ENCODE assay signal across 35 cellular contexts in the genomic region with DNA sequence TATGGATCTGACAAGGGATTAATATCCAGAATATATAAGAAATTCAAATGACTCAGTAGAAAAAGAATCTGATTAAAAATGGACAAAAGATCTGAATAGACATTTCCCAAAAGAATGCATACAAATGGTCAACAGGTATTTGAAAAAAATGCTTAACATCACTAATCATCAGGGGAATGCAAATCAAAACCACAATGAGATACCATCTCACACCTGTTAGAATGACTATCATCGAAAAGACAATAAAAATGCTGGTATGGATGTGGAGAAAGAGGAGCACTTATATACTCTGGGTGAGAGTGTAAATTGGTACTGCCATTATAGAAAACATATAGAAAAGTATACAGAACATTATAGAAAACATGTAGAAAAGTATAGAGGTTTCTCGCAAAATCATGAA. TPM values are rescaled to one million over a fixed set of nuclear protein-coding genes. Genes with fewer than 3 reads are reported as not detected.
"Had no signal": no experiment of that assay in that cellular context is flagged by ENCODE, and none has a peak within 500 bp of the region (broad histone marks: within the 10 kb centered on the region; RNA-seq: fewer than 3 reads in every experiment).

No MANE protein-coding gene starts in this region.

- H3K36me3 ChIP-seq: cardiac muscle cell, gastrocnemius medialis, heart left ventricle, WERI-Rb-1 had no signal

- ATAC-seq: activated CD4-positive, CD25-positive, alpha-beta regulatory T cell treated with anti-CD3 and anti-CD28 coated beads, Interleukin-2, amount 50 U/mL, for 24 hours; activated CD8-positive, alpha-beta T cell treated with anti-CD3 and anti-CD28 coated beads for 36 hours; activated T-cell treated with anti-CD3 and anti-CD28 coated beads, Interleukin-2, amount 50 U/mL, for 4 hours; activated T-helper 17 cell treated with anti-CD3 and anti-CD28 coated beads, Interleukin-2, amount 50 U/mL, for 72 hours; body of pancreas; esophagus mucosa; gastrocnemius medialis; heart left ventricle; T-helper 17 cell had no signal

- DNase-seq: activated B cell treated with CpG ODN at 0.5 μM for 24 hours; activated CD4-positive, alpha-beta T cell treated with anti-CD3 and anti-CD28 coated beads for 48 hours; activated CD4-positive, alpha-beta T cell treated with anti-CD3 and anti-CD28 coated beads, Interleukin-2, amount 50 U/mL, for 1 hour; activated CD4-positive, alpha-beta T cell treated with anti-CD3 and anti-CD28 coated beads, Interleukin-2, amount 50 U/mL, for 48 hours; activated CD8-positive, alpha-beta memory T cell treated with anti-CD3 and anti-CD28 coated beads for 24 hours; activated CD8-positive, alpha-beta T cell treated with anti-CD3 and anti-CD28 coated beads for 36 hours; activated effector memory CD4-positive, alpha-beta T cell treated with Interleukin-2 at 50 U/mL for 16 hours; activated gamma-delta T cell treated with Interleukin-2 at 50 U/mL for 16 hours; activated naive CD4-positive, alpha-beta T cell treated with anti-CD3 and anti-CD28 coated beads, Interleukin-2, amount 50 U/mL, for 16 hours; activated naive CD4-positive, alpha-beta T cell treated with Interleukin-2 at 50 U/mL for 16 hours; activated T-cell treated with anti-CD3 and anti-CD28 coated beads, Interleukin-2, amount 50 U/mL, for 4 hours; amniotic stem cell; anterior cingulate cortex; body of pancreas; dorsolateral prefrontal cortex; effector memory CD4-positive, alpha-beta T cell; endodermal cell; foreskin fibroblast; gastrocnemius medialis; glutamatergic neuron; heart left ventricle; T-helper 1 cell; T-helper 17 cell; T1000; WERI-Rb-1 had no signal

- H3K27ac ChIP-seq: body of pancreas, cardiac muscle cell, coronary artery, dorsolateral prefrontal cortex, gastrocnemius medialis, heart left ventricle, WERI-Rb-1 had no signal

- H3K27ac Mint-ChIP-seq: activated B cell treated with CpG ODN at 0.5 μM for 24 hours; activated CD8-positive, alpha-beta T cell treated with anti-CD3 and anti-CD28 coated beads for 36 hours; activated naive CD8-positive, alpha-beta T cell; activated T-helper 17 cell treated with anti-CD3 and anti-CD28 coated beads, Interleukin-2, amount 50 U/mL, for 72 hours; dendritic cell treated with granulocyte-macrophage colony-stimulating factor and Interleukin-4, amounts not matched to agents 40 ng/mL and 50 ng/mL, for 4 days; endodermal cell; T-helper 17 cell; T-helper 2 cell treated with Interferon-gamma antibody and Interleukin-4, amounts not matched to agents 5 μg/mL and 100 μg/mL, for 36 hours had no signal

- H3K9me3 ChIP-seq: body of pancreas had no signal

- H3K4me3 Mint-ChIP-seq: activated B cell treated with CpG ODN at 0.5 μM for 24 hours; activated CD8-positive, alpha-beta T cell treated with anti-CD3 and anti-CD28 coated beads for 36 hours; activated naive CD8-positive, alpha-beta T cell; activated T-cell treated with anti-CD3 and anti-CD28 coated beads, Interleukin-2, amount 50 U/mL, for 4 hours; activated T-helper 17 cell treated with anti-CD3 and anti-CD28 coated beads, Interleukin-2, amount 50 U/mL, for 72 hours; central memory CD8-positive, alpha-beta T cell; dendritic cell treated with granulocyte-macrophage colony-stimulating factor and Interleukin-4, amounts not matched to agents 40 ng/mL and 50 ng/mL, for 4 days; endodermal cell; T-helper 17 cell; T-helper 2 cell treated with Interferon-gamma antibody and Interleukin-4, amounts not matched to agents 5 μg/mL and 100 μg/mL, for 36 hours had no signal

- H3K9me3 Mint-ChIP-seq: activated T-helper 17 cell treated with anti-CD3 and anti-CD28 coated beads, Interleukin-2, amount 50 U/mL, for 72 hours; central memory CD8-positive, alpha-beta T cell; T-helper 2 cell treated with Interferon-gamma antibody and Interleukin-4, amounts not matched to agents 5 μg/mL and 100 μg/mL, for 36 hours had no signal

- H3K27me3 ChIP-seq: body of pancreas, cardiac muscle cell, gastrocnemius medialis had no signal

- H3K4me1 ChIP-seq: body of pancreas, gastrocnemius medialis, heart left ventricle had no signal

- H3K36me3 Mint-ChIP-seq: activated naive CD8-positive, alpha-beta T cell had no signal

- H3K4me1 Mint-ChIP-seq: activated B cell treated with CpG ODN at 0.5 μM for 24 hours; activated T-helper 17 cell treated with anti-CD3 and anti-CD28 coated beads, Interleukin-2, amount 50 U/mL, for 72 hours; central memory CD8-positive, alpha-beta T cell; T-helper 17 cell had no signal

- H3K4me3 ChIP-seq: body of pancreas, cardiac muscle cell, coronary artery, dorsolateral prefrontal cortex, gastrocnemius medialis, heart left ventricle had no signal

RNA-seq across cellular contexts. Expression of gene HS3ST2, which starts 16.4 kb away (rescaled TPM):
- total RNA-seq: activated B cell treated with CpG ODN at 0.5 μM for 24 hours; activated CD8-positive, alpha-beta T cell treated with anti-CD3 and anti-CD28 coated beads for 36 hours; activated T-cell treated with anti-CD3 and anti-CD28 coated beads, Interleukin-2, amount 50 U/mL, for 4 hours; activated T-helper 17 cell treated with anti-CD3 and anti-CD28 coated beads, Interleukin-2, amount 50 U/mL, for 72 hours; cardiac muscle cell; epithelial cell of proximal tubule; T-helper 17 cell had no signal
- polyA plus RNA-seq: cardiac muscle cell had no signal
